Comparison of ENCODE assay signal across 19 cellular contexts in the genomic region with DNA sequence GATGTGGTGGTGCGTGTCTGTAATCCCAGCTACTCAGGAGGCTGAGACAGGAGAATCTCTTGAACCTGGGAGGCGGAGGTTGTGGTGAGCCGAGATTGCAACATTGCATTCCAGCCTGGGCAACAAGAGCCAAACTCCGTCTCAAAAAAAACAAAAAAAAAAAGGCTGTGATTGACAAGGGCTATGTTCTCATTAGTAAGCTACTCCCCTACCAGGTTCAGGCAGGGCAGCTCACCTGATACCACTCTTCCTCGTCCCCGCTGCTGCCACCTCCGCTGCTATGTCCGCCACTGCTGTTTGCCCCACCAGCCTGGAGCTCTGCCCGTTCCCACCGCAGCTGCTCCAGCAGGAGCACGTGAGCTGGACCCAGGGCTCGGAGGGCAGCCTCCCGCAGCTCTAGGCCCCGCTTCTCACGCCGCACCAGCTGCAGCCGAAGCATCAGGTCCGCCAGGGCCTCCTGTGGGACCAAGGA. TPM values are rescaled to one million over a fixed set of nuclear protein-coding genes. Genes with fewer than 3 reads are reported as not detected.
DNase-seq lines count a peak whose midpoint lies in the region; ATAC-seq, FAIRE-seq and TF ChIP-seq lines count a peak whose summit lies in the region.
"Had no signal": no experiment of that assay in that cellular context is flagged by ENCODE, and none has a peak within 500 bp of the region (broad histone marks: within the 10 kb centered on the region; RNA-seq: fewer than 3 reads in every experiment).

No MANE protein-coding gene starts in this region.

- H3K4me1 Mint-ChIP-seq in activated naive CD8-positive, alpha-beta T cell treated with anti-CD3 and anti-CD28 coated beads for 36 hours, result no peaks in the 10 kb centered on the region
- H3K4me1 Mint-ChIP-seq: activated CD4-positive, alpha-beta T cell treated with anti-CD3 and anti-CD28 coated beads, Interleukin-2, amount 10 ng/mL, durations not matched to agents 7 days and 5 days; activated naive CD8-positive, alpha-beta T cell treated with anti-CD3 and anti-CD28 coated beads, Interleukin-2, amount 50 U/mL, for 24 hours had no signal

- TF ChIP-seq CTCF in RWPE1 (conservative IDR thresholded peaks at IDR 0.05; ENCODE audit: low read depth) (no peak), HepG2 (CRISPR knock-in tag; IDR thresholded peaks at IDR 0.05) (no peak; the same call in 1 of the 2 replicates)

- H3K27ac ChIP-seq in RWPE1, result peak overlapping the region; percentile 30
- peak overlapping the region; percentile 24 for H3K27ac ChIP-seq in HepG2 (ENCODE audit: extremely low read length, insufficient read depth, low read length)

- H3K9me3 ChIP-seq in HepG2 (ENCODE audit: low read length), result no peaks in the 10 kb centered on the region

- H3K4me3 ChIP-seq in HepG2 (replicated peaks in 1 of 3; ENCODE audit: insufficient read depth in 1 of 3, low read depth in 2 of 3, low read length in 3 of 3), result peak overlapping the region in 1 of 3 experiments; percentile 54; a peak in 2 of 6 replicates

- intact Hi-C loops in HepG2 (cut with micrococcal nuclease; ENCODE audit: unreplicated experiment), result no loop called here

- BruUV-seq in HepG2 (replicated peaks; lab: Mats Ljungman, UMichigan), result no TSS peak

- no peaks in the 10 kb centered on the region for H4K20me1 ChIP-seq in HepG2 (ENCODE audit: insufficient read depth, low read length)

- no peak overlapping the region for H3K27ac Mint-ChIP-seq in activated naive CD8-positive, alpha-beta T cell treated with anti-CD3 and anti-CD28 coated beads for 36 hours
- H3K27ac Mint-ChIP-seq: activated CD4-positive, alpha-beta T cell treated with anti-CD3 and anti-CD28 coated beads, Interleukin-2, amount 10 ng/mL, durations not matched to agents 7 days and 5 days; activated naive CD8-positive, alpha-beta T cell treated with anti-CD3 and anti-CD28 coated beads, Interleukin-2, amount 50 U/mL, for 24 hours had no signal

- POLR2A ChIA-PET in RWPE1 (lab: Yijun Ruan, JAX; ENCODE audit: low non-redundant PET) (interaction anchor here (1.0 kb wide), 1 partner anchor 15 kb away, joined by 3 read pairs; no protein-coding TSS in a partner anchor), HepG2 (lab: Yijun Ruan, JAX) (interaction anchor here (0.8 to 2.2 kb wide), 15 partner anchors 9 to 150 kb away, joined by 3 to 28 read pairs (median 4); a partner anchor contains a TSS)

- in situ Hi-C loops in HepG2 (cut with HindIII; ENCODE audit: extremely low pct_ligation_motif_present, low pct_unique_long_range_greater_than_20kb), result no loop called here

- peaks cover 33% of the 10 kb centered on the region for H3K4me1 ChIP-seq in HepG2 (ENCODE audit: insufficient read depth, low read length)

- no peak overlapping the region for H3K4me3 Mint-ChIP-seq in activated naive CD8-positive, alpha-beta T cell treated with anti-CD3 and anti-CD28 coated beads for 36 hours
- H3K4me3 Mint-ChIP-seq: activated CD4-positive, alpha-beta T cell treated with anti-CD3 and anti-CD28 coated beads, Interleukin-2, amount 10 ng/mL, durations not matched to agents 7 days and 5 days; activated naive CD8-positive, alpha-beta T cell treated with anti-CD3 and anti-CD28 coated beads, Interleukin-2, amount 50 U/mL, for 24 hours had no signal

- FAIRE-seq in HepG2 (lab: Jason Lieb, UNC), result peak; percentile 71
- FAIRE-seq: islet of Langerhans had no signal

- TF ChIP-seq EP300 in HepG2 (IDR thresholded peaks at IDR 0.05; ENCODE audit: low read depth in 2 of 2, low read length in 2 of 2), result no peak
- TF ChIP-seq EP300 in HepG2 (CRISPR knock-in tag; IDR thresholded peaks at IDR 0.05; ENCODE audit: borderline replicate concordance), result no peak; the same call in 1 of the 2 replicates

- no peaks in the 10 kb centered on the region for H3K36me3 Mint-ChIP-seq in activated naive CD8-positive, alpha-beta T cell treated with anti-CD3 and anti-CD28 coated beads for 36 hours

- no peak overlapping the region for H3K9ac ChIP-seq in HepG2 (ENCODE audit: insufficient read depth, low read depth, low read length)

- peak; percentile 54 for DNase-seq in COLO668 (lab: John Stamatoyannopoulos, UW; ENCODE audit: unreplicated experiment)
- DNase-seq in M059J (ENCODE audit: low read depth), result peak; percentile 51
- DNase-seq in RWPE1 (ENCODE audit: low spot score), result no peak
- DNase-seq in HepG2 (ENCODE audit: low spot score), result peak; percentile 75
- DNase-seq in activated naive CD8-positive, alpha-beta T cell treated with anti-CD3 and anti-CD28 coated beads for 36 hours, result no peak
- DNase-seq in NCI-H345 treated with DMSO at 0.1 percent for 48 hours (lab: John Stamatoyannopoulos, UW; ENCODE audit: unreplicated experiment), result no peak
- no peak for DNase-seq in C1 segment of cervical spinal cord (lab: John Stamatoyannopoulos, UW)
- DNase-seq: activated CD4-positive, alpha-beta T cell treated with anti-CD3 and anti-CD28 coated beads, Interleukin-2, amount 10 ng/mL, durations not matched to agents 7 days and 5 days; activated naive CD8-positive, alpha-beta T cell treated with anti-CD3 and anti-CD28 coated beads, Interleukin-2, amount 50 U/mL, for 24 hours; activated T-cell treated with anti-CD3 and anti-CD28 coated beads, Interleukin-2, amount 50 U/mL, for 48 hours; Karpas-422; NCI-H526; posterior cingulate gyrus had no signal

- H3K36me3 ChIP-seq in HepG2 (replicated peaks in 1 of 2; ENCODE audit: control insufficient read depth in 1 of 2, insufficient read depth in 2 of 2, low read length in 2 of 2), result no peaks in the 10 kb centered on the region

- H3K4me2 ChIP-seq in HepG2 (ENCODE audit: low read depth, low read length), result peak overlapping the region; percentile 56

- peak; percentile 92 for ATAC-seq in HepG2
- ATAC-seq in HG02798 (IDR thresholded peaks at IDR 0.05; ENCODE audit: poor library complexity, unreplicated experiment), result no peak
- ATAC-seq: activated naive CD8-positive, alpha-beta T cell treated with anti-CD3 and anti-CD28 coated beads, Interleukin-2, amount 50 U/mL, for 24 hours; Right ventricle myocardium inferior had no signal

- no peaks in the 10 kb centered on the region for H3K79me2 ChIP-seq in HepG2 (ENCODE audit: insufficient read depth, low read length)

- no peaks in the 10 kb centered on the region for H3K27me3 ChIP-seq in HepG2 (ENCODE audit: control insufficient read depth in 1 of 2, insufficient read depth in 2 of 2, low read length in 2 of 2)

- H3K9me3 Mint-ChIP-seq in activated naive CD8-positive, alpha-beta T cell treated with anti-CD3 and anti-CD28 coated beads for 36 hours, result no peaks in the 10 kb centered on the region
- H3K9me3 Mint-ChIP-seq: activated CD4-positive, alpha-beta T cell treated with anti-CD3 and anti-CD28 coated beads, Interleukin-2, amount 10 ng/mL, durations not matched to agents 7 days and 5 days; activated naive CD8-positive, alpha-beta T cell treated with anti-CD3 and anti-CD28 coated beads, Interleukin-2, amount 50 U/mL, for 24 hours had no signal

- CTCF ChIA-PET in RWPE1 (lab: Yijun Ruan, JAX) (interaction anchor here (0.6 to 1.0 kb wide), 2 partner anchors 27 to 478 kb away, joined by 3 to 4 read pairs; no protein-coding TSS in a partner anchor), HepG2 (lab: Yijun Ruan, JAX; ENCODE audit: low intra/inter-chr PET ratio, low total read pairs) (no interaction called here)

- no peak for TF ChIP-seq RAD21 in HepG2 (CRISPR knock-in tag; IDR thresholded peaks at IDR 0.05)

- WGBS in HepG2 (ENCODE audit: low lambda C conversion rate), result 7% methylated on average over 11 of the region's 18 CpGs

- peak overlapping the region; percentile 32 for H2AFZ ChIP-seq in HepG2 (ENCODE audit: low read length)

- no peak for TF ChIP-seq POLR2A in HepG2 (IDR thresholded peaks at IDR 0.05; ENCODE audit: insufficient read depth in 1 of 2, low read depth in 2 of 2, low read length in 2 of 2)

- H3K27me3 Mint-ChIP-seq in activated naive CD8-positive, alpha-beta T cell treated with anti-CD3 and anti-CD28 coated beads for 36 hours, result no peaks in the 10 kb centered on the region
- H3K27me3 Mint-ChIP-seq: activated CD4-positive, alpha-beta T cell treated with anti-CD3 and anti-CD28 coated beads, Interleukin-2, amount 10 ng/mL, durations not matched to agents 7 days and 5 days; activated naive CD8-positive, alpha-beta T cell treated with anti-CD3 and anti-CD28 coated beads, Interleukin-2, amount 50 U/mL, for 24 hours had no signal

RNA-seq across cellular contexts. Expression of a gene that starts 9.4 kb away (rescaled TPM):
- not detected in 2 replicates for total RNA-seq in M059J (2014; rRNA removed; shearing (Covaris generic))
- total RNA-seq in HepG2 (2016; rRNA removed; fragmentation: Illumina TruSeq; extraction: Trizol), result 0.13 and 0.15 TPM in 2 replicates
- total RNA-seq in HepG2 (2016; cell fraction: cytosol; rRNA removed; fragmentation: Illumina TruSeq; extraction: Trizol; ENCODE audit: low read depth), result 0.09 and 0.10 TPM in 2 replicates
- 0.18 and 0.19 TPM in 2 replicates for total RNA-seq in HepG2 (2016; cell fraction: insoluble cytoplasmic fraction; rRNA removed; fragmentation: Illumina TruSeq; extraction: Trizol)
- total RNA-seq in HepG2 (2016; cell fraction: membrane; rRNA removed; fragmentation: Illumina TruSeq; extraction: Trizol), result 0.06 and 0.07 TPM in 2 replicates
- total RNA-seq in HepG2 (2016; cell fraction: nucleus; rRNA removed; fragmentation: Illumina TruSeq; extraction: Trizol), result 0.09 and 0.50 TPM in 2 replicates
- 1.5 and 1.9 TPM in 2 replicates for polyA plus RNA-seq in HepG2 (2011; rRNA removed)
- 0.76 and 1.0 TPM in 2 replicates for polyA plus RNA-seq in HepG2 (2011; cell fraction: cytosol; rRNA removed)
- 7.3 and 10.3 TPM in 2 replicates for polyA plus RNA-seq in HepG2 (2011; cell fraction: nucleus; rRNA removed)
- 0.28 and 0.53 TPM in 2 replicates for polyA plus RNA-seq in HepG2 (2012)
- polyA plus RNA-seq in HepG2 (2016; cell fraction: cytosol; fragmentation: Illumina TruSeq; extraction: Trizol; ENCODE audit: low read depth), result not detected in 2 replicates
- polyA plus RNA-seq in HepG2 (2016; cell fraction: insoluble cytoplasmic fraction; fragmentation: Illumina TruSeq; extraction: Trizol; ENCODE audit: low read depth), result 0.17 and 0.35 TPM in 2 replicates
- polyA plus RNA-seq in HepG2 (2016; cell fraction: membrane; fragmentation: Illumina TruSeq; extraction: Trizol; ENCODE audit: low read depth), result not detected in 2 replicates
- 0.71 and 1.1 TPM in 2 replicates for polyA plus RNA-seq in HepG2 (2016; cell fraction: nucleus; fragmentation: Illumina TruSeq; extraction: Trizol; ENCODE audit: insufficient read depth, low read depth)
- polyA minus RNA-seq in HepG2 (2011; rRNA and poly(A)+ RNA removed; ENCODE audit: low replicate concordance), result 0.12 and 1.7 TPM in 2 replicates
- polyA minus RNA-seq in HepG2 (2011; cell fraction: cytosol; rRNA and poly(A)+ RNA removed), result 0.35 and 0.79 TPM in 2 replicates
- polyA minus RNA-seq in HepG2 (2011; cell fraction: nucleus; rRNA and poly(A)+ RNA removed), result 2.1 TPM in 2 replicates
- total RNA-seq in activated naive CD8-positive, alpha-beta T cell treated with anti-CD3 and anti-CD28 coated beads for 36 hours, result not detected
- total RNA-seq: chondrocyte, epithelial cell of proximal tubule, H4 had no signal

RNA-seq across cellular contexts. Expression of a gene that starts 9.5 kb away (rescaled TPM):
- 35.5 and 56.4 TPM in 2 replicates for total RNA-seq in M059J (2014; rRNA removed; shearing (Covaris generic))
- 54.1 and 72.4 TPM in 2 replicates for total RNA-seq in HepG2 (2016; rRNA removed; fragmentation: Illumina TruSeq; extraction: Trizol)
- 22.9 and 27.2 TPM in 2 replicates for total RNA-seq in HepG2 (2016; cell fraction: cytosol; rRNA removed; fragmentation: Illumina TruSeq; extraction: Trizol; ENCODE audit: low read depth)
- total RNA-seq in HepG2 (2016; cell fraction: insoluble cytoplasmic fraction; rRNA removed; fragmentation: Illumina TruSeq; extraction: Trizol), result 48.8 and 69.5 TPM in 2 replicates
- 61.5 and 68.4 TPM in 2 replicates for total RNA-seq in HepG2 (2016; cell fraction: membrane; rRNA removed; fragmentation: Illumina TruSeq; extraction: Trizol)
- 29.9 and 36.5 TPM in 2 replicates for total RNA-seq in HepG2 (2016; cell fraction: nucleus; rRNA removed; fragmentation: Illumina TruSeq; extraction: Trizol)
- polyA plus RNA-seq in HepG2 (2011; rRNA removed), result 30.9 and 38.5 TPM in 2 replicates
- polyA plus RNA-seq in HepG2 (2011; cell fraction: cytosol; rRNA removed), result 31.1 and 56.9 TPM in 2 replicates
- polyA plus RNA-seq in HepG2 (2011; cell fraction: nucleus; rRNA removed), result 53.5 and 56.3 TPM in 2 replicates
- polyA plus RNA-seq in HepG2 (2012), result 18.4 and 25.4 TPM in 2 replicates
- polyA plus RNA-seq in HepG2 (2016; cell fraction: cytosol; fragmentation: Illumina TruSeq; extraction: Trizol; ENCODE audit: low read depth), result 25.2 and 25.5 TPM in 2 replicates
- 59.8 and 61.8 TPM in 2 replicates for polyA plus RNA-seq in HepG2 (2016; cell fraction: insoluble cytoplasmic fraction; fragmentation: Illumina TruSeq; extraction: Trizol; ENCODE audit: low read depth)
- 50.4 and 51.1 TPM in 2 replicates for polyA plus RNA-seq in HepG2 (2016; cell fraction: membrane; fragmentation: Illumina TruSeq; extraction: Trizol; ENCODE audit: low read depth)
- 66.6 and 74.0 TPM in 2 replicates for polyA plus RNA-seq in HepG2 (2016; cell fraction: nucleus; fragmentation: Illumina TruSeq; extraction: Trizol; ENCODE audit: insufficient read depth, low read depth)
- polyA minus RNA-seq in HepG2 (2011; rRNA and poly(A)+ RNA removed; ENCODE audit: low replicate concordance), result 45.5 and 76.9 TPM in 2 replicates
- 41.1 and 47.4 TPM in 2 replicates for polyA minus RNA-seq in HepG2 (2011; cell fraction: cytosol; rRNA and poly(A)+ RNA removed)
- polyA minus RNA-seq in HepG2 (2011; cell fraction: nucleus; rRNA and poly(A)+ RNA removed), result 10.2 and 12.1 TPM in 2 replicates
- total RNA-seq in activated naive CD8-positive, alpha-beta T cell treated with anti-CD3 and anti-CD28 coated beads for 36 hours, result 1 to 10 TPM; 6.9 to 7.1 TPM

RNA-seq across cellular contexts. Expression of a gene that starts 12.1 kb away (rescaled TPM):
- total RNA-seq in M059J (2014; rRNA removed; shearing (Covaris generic)), result 121 and 122 TPM in 2 replicates
- 62.2 and 70.0 TPM in 2 replicates for total RNA-seq in HepG2 (2016; rRNA removed; fragmentation: Illumina TruSeq; extraction: Trizol)
- total RNA-seq in HepG2 (2016; cell fraction: cytosol; rRNA removed; fragmentation: Illumina TruSeq; extraction: Trizol; ENCODE audit: low read depth), result 49.6 and 50.1 TPM in 2 replicates
- 66.9 and 67.7 TPM in 2 replicates for total RNA-seq in HepG2 (2016; cell fraction: insoluble cytoplasmic fraction; rRNA removed; fragmentation: Illumina TruSeq; extraction: Trizol)
- total RNA-seq in HepG2 (2016; cell fraction: membrane; rRNA removed; fragmentation: Illumina TruSeq; extraction: Trizol), result 71.5 and 75.2 TPM in 2 replicates
- 37.2 and 48.0 TPM in 2 replicates for total RNA-seq in HepG2 (2016; cell fraction: nucleus; rRNA removed; fragmentation: Illumina TruSeq; extraction: Trizol)
- 74.5 and 82.0 TPM in 2 replicates for polyA plus RNA-seq in HepG2 (2011; rRNA removed)
- 69.8 and 85.6 TPM in 2 replicates for polyA plus RNA-seq in HepG2 (2011; cell fraction: cytosol; rRNA removed)
- polyA plus RNA-seq in HepG2 (2011; cell fraction: nucleus; rRNA removed), result 92.8 and 107 TPM in 2 replicates
- 44.2 and 51.1 TPM in 2 replicates for polyA plus RNA-seq in HepG2 (2012)
- polyA plus RNA-seq in HepG2 (2016; cell fraction: cytosol; fragmentation: Illumina TruSeq; extraction: Trizol; ENCODE audit: low read depth), result 54.4 and 55.6 TPM in 2 replicates
- polyA plus RNA-seq in HepG2 (2016; cell fraction: insoluble cytoplasmic fraction; fragmentation: Illumina TruSeq; extraction: Trizol; ENCODE audit: low read depth), result 70.2 and 82.2 TPM in 2 replicates
- polyA plus RNA-seq in HepG2 (2016; cell fraction: membrane; fragmentation: Illumina TruSeq; extraction: Trizol; ENCODE audit: low read depth), result 69.7 and 70.7 TPM in 2 replicates
- 93.5 and 101 TPM in 2 replicates for polyA plus RNA-seq in HepG2 (2016; cell fraction: nucleus; fragmentation: Illumina TruSeq; extraction: Trizol; ENCODE audit: insufficient read depth, low read depth)
- polyA minus RNA-seq in HepG2 (2011; rRNA and poly(A)+ RNA removed; ENCODE audit: low replicate concordance), result 31.9 and 92.2 TPM in 2 replicates
- polyA minus RNA-seq in HepG2 (2011; cell fraction: cytosol; rRNA and poly(A)+ RNA removed), result 15.5 and 18.6 TPM in 2 replicates
- polyA minus RNA-seq in HepG2 (2011; cell fraction: nucleus; rRNA and poly(A)+ RNA removed), result 20.5 and 25.1 TPM in 2 replicates
- 100 to 1,000 TPM; 107 to 112 TPM for total RNA-seq in activated naive CD8-positive, alpha-beta T cell treated with anti-CD3 and anti-CD28 coated beads for 36 hours

RNA-seq across cellular contexts. Expression of a gene that starts 26.5 kb away (rescaled TPM):
- total RNA-seq in M059J (2014; rRNA removed; shearing (Covaris generic)), result 0.69 and 0.71 TPM in 2 replicates
- total RNA-seq in HepG2 (2016; rRNA removed; fragmentation: Illumina TruSeq; extraction: Trizol), result 0.22 and 0.69 TPM in 2 replicates
- total RNA-seq in HepG2 (2016; cell fraction: cytosol; rRNA removed; fragmentation: Illumina TruSeq; extraction: Trizol; ENCODE audit: low read depth), result 0.09 TPM in 1 of 2 replicates, not detected in the other
- 0.12 and 0.71 TPM in 2 replicates for total RNA-seq in HepG2 (2016; cell fraction: insoluble cytoplasmic fraction; rRNA removed; fragmentation: Illumina TruSeq; extraction: Trizol)
- total RNA-seq in HepG2 (2016; cell fraction: membrane; rRNA removed; fragmentation: Illumina TruSeq; extraction: Trizol), result 0.14 and 0.37 TPM in 2 replicates
- 0.87 and 0.88 TPM in 2 replicates for total RNA-seq in HepG2 (2016; cell fraction: nucleus; rRNA removed; fragmentation: Illumina TruSeq; extraction: Trizol)
- 1.5 TPM in 2 replicates for polyA plus RNA-seq in HepG2 (2011; rRNA removed)
- polyA plus RNA-seq in HepG2 (2011; cell fraction: cytosol; rRNA removed), result 0.21 and 0.32 TPM in 2 replicates
- 9.6 and 13.7 TPM in 2 replicates for polyA plus RNA-seq in HepG2 (2011; cell fraction: nucleus; rRNA removed)
- polyA plus RNA-seq in HepG2 (2012), result 0.87 and 1.1 TPM in 2 replicates
- 0.06 and 0.08 TPM in 2 replicates for polyA plus RNA-seq in HepG2 (2016; cell fraction: cytosol; fragmentation: Illumina TruSeq; extraction: Trizol; ENCODE audit: low read depth)
- 0.14 and 0.39 TPM in 2 replicates for polyA plus RNA-seq in HepG2 (2016; cell fraction: insoluble cytoplasmic fraction; fragmentation: Illumina TruSeq; extraction: Trizol; ENCODE audit: low read depth)
- 0.12 and 0.19 TPM in 2 replicates for polyA plus RNA-seq in HepG2 (2016; cell fraction: membrane; fragmentation: Illumina TruSeq; extraction: Trizol; ENCODE audit: low read depth)
- 4.2 and 4.6 TPM in 2 replicates for polyA plus RNA-seq in HepG2 (2016; cell fraction: nucleus; fragmentation: Illumina TruSeq; extraction: Trizol; ENCODE audit: insufficient read depth, low read depth)
- 1.3 and 1.6 TPM in 2 replicates for polyA minus RNA-seq in HepG2 (2011; rRNA and poly(A)+ RNA removed; ENCODE audit: low replicate concordance)
- 0.99 TPM in 1 of 2 replicates, not detected in the other for polyA minus RNA-seq in HepG2 (2011; cell fraction: cytosol; rRNA and poly(A)+ RNA removed)
- 1.0 and 2.9 TPM in 2 replicates for polyA minus RNA-seq in HepG2 (2011; cell fraction: nucleus; rRNA and poly(A)+ RNA removed)
- total RNA-seq in activated naive CD8-positive, alpha-beta T cell treated with anti-CD3 and anti-CD28 coated beads for 36 hours, result 10 to 100 TPM; 22.9 to 23.2 TPM

RNA-seq across cellular contexts. Expression of a gene that starts 29.2 kb away (rescaled TPM):
- total RNA-seq in M059J (2014; rRNA removed; shearing (Covaris generic)), result 7.9 and 9.7 TPM in 2 replicates
- 10.6 and 13.6 TPM in 2 replicates for total RNA-seq in HepG2 (2016; rRNA removed; fragmentation: Illumina TruSeq; extraction: Trizol)
- 4.8 and 7.7 TPM in 2 replicates for total RNA-seq in HepG2 (2016; cell fraction: cytosol; rRNA removed; fragmentation: Illumina TruSeq; extraction: Trizol; ENCODE audit: low read depth)
- total RNA-seq in HepG2 (2016; cell fraction: insoluble cytoplasmic fraction; rRNA removed; fragmentation: Illumina TruSeq; extraction: Trizol), result 11.7 and 14.6 TPM in 2 replicates
- 11.2 and 12.2 TPM in 2 replicates for total RNA-seq in HepG2 (2016; cell fraction: membrane; rRNA removed; fragmentation: Illumina TruSeq; extraction: Trizol)
- 12.8 and 13.1 TPM in 2 replicates for total RNA-seq in HepG2 (2016; cell fraction: nucleus; rRNA removed; fragmentation: Illumina TruSeq; extraction: Trizol)
- polyA plus RNA-seq in HepG2 (2011; rRNA removed), result 17.2 and 19.8 TPM in 2 replicates
- 21.9 and 24.8 TPM in 2 replicates for polyA plus RNA-seq in HepG2 (2011; cell fraction: cytosol; rRNA removed)
- polyA plus RNA-seq in HepG2 (2011; cell fraction: nucleus; rRNA removed), result 29.8 and 34.9 TPM in 2 replicates
- polyA plus RNA-seq in HepG2 (2012), result 26.4 and 27.7 TPM in 2 replicates
- 7.6 and 9.7 TPM in 2 replicates for polyA plus RNA-seq in HepG2 (2016; cell fraction: cytosol; fragmentation: Illumina TruSeq; extraction: Trizol; ENCODE audit: low read depth)
- 20.5 and 23.3 TPM in 2 replicates for polyA plus RNA-seq in HepG2 (2016; cell fraction: insoluble cytoplasmic fraction; fragmentation: Illumina TruSeq; extraction: Trizol; ENCODE audit: low read depth)
- 14.5 and 14.9 TPM in 2 replicates for polyA plus RNA-seq in HepG2 (2016; cell fraction: membrane; fragmentation: Illumina TruSeq; extraction: Trizol; ENCODE audit: low read depth)
- polyA plus RNA-seq in HepG2 (2016; cell fraction: nucleus; fragmentation: Illumina TruSeq; extraction: Trizol; ENCODE audit: insufficient read depth, low read depth), result 24.5 and 32.1 TPM in 2 replicates
- polyA minus RNA-seq in HepG2 (2011; rRNA and poly(A)+ RNA removed; ENCODE audit: low replicate concordance), result 8.0 and 13.7 TPM in 2 replicates
- polyA minus RNA-seq in HepG2 (2011; cell fraction: cytosol; rRNA and poly(A)+ RNA removed), result 12.6 and 14.8 TPM in 2 replicates
- polyA minus RNA-seq in HepG2 (2011; cell fraction: nucleus; rRNA and poly(A)+ RNA removed), result 9.7 and 13.4 TPM in 2 replicates
- 10 to 100 TPM; 11.9 to 12.6 TPM for total RNA-seq in activated naive CD8-positive, alpha-beta T cell treated with anti-CD3 and anti-CD28 coated beads for 36 hours

Comparison
In these comparisons a context has a peak if more than half of its experiments do, and no peak if none do; other contexts are left out.
1. DNase-seq: peak in COLO668 (single experiment), M059J (single experiment) and HepG2 (single experiment); none in RWPE1 (single experiment), activated naive CD8-positive, alpha-beta T cell treated with anti-CD3 and anti-CD28 coated beads for 36 hours (single experiment), NCI-H345 treated with DMSO at 0.1 percent for 48 hours (single experiment) and C1 segment of cervical spinal cord (0 of 14).